Comparison of ENCODE assay signal across 18 cellular contexts in genomic region chr1:35184495-35185199, GRCh38. TPM values are rescaled to one million over a fixed set of nuclear protein-coding genes. Genes with fewer than 3 reads are reported as not detected.
DNase-seq lines count a peak whose midpoint lies in the region; ATAC-seq and TF ChIP-seq lines count a peak whose summit lies in the region.
"Had no signal": no experiment of that assay in that cellular context is flagged by ENCODE, and none has a peak within 500 bp of the region (broad histone marks: within the 10 kb centered on the region; RNA-seq: fewer than 3 reads in every experiment).

No MANE protein-coding gene starts in this region.

- H3K36me3 Mint-ChIP-seq in activated naive CD4-positive, alpha-beta T cell treated with anti-CD3 and anti-CD28 coated beads, Interleukin-2, amount 10 ng/mL, durations not matched to agents 7 days and 5 days, result peaks cover 92% of the 10 kb centered on the region
- peaks cover 99% of the 10 kb centered on the region for H3K36me3 Mint-ChIP-seq in activated CD4-positive, alpha-beta memory T cell treated with anti-CD3 and anti-CD28 coated beads, Interleukin-2, amount 10 ng/mL, durations not matched to agents 7 days and 5 days (ENCODE audit: low read depth)
- H3K36me3 Mint-ChIP-seq in endothelial cell (ENCODE audit: low read depth, unreplicated experiment), result peaks cover 62% of the 10 kb centered on the region

- H3K4me1 Mint-ChIP-seq in activated naive CD4-positive, alpha-beta T cell treated with anti-CD3 and anti-CD28 coated beads, Interleukin-2, amount 10 ng/mL, durations not matched to agents 7 days and 5 days, result peaks cover 93% of the 10 kb centered on the region
- H3K4me1 Mint-ChIP-seq in activated CD4-positive, alpha-beta memory T cell treated with anti-CD3 and anti-CD28 coated beads, Interleukin-2, amount 10 ng/mL, durations not matched to agents 7 days and 5 days, result peaks cover 95% of the 10 kb centered on the region
- H3K4me1 Mint-ChIP-seq in endothelial cell (ENCODE audit: unreplicated experiment), result peaks cover 39% of the 10 kb centered on the region
- peaks cover 98% of the 10 kb centered on the region for H3K4me1 Mint-ChIP-seq in stimulated activated naive CD8-positive, alpha-beta T cell treated with anti-CD3 and anti-CD28 coated beads, Interleukin-15, amount 100 ng/mL, for 72 hours

- ATAC-seq in stimulated activated naive CD8-positive, alpha-beta T cell treated with anti-CD3 and anti-CD28 coated beads, Interleukin-15, amount 100 ng/mL, for 72 hours, result no peak
- no peak for ATAC-seq in HG03460 (IDR thresholded peaks at IDR 0.05; ENCODE audit: unreplicated experiment)
- ATAC-seq in GM21737 (IDR thresholded peaks at IDR 0.05; ENCODE audit: unreplicated experiment), result no peak
- ATAC-seq: body of pancreas, esophagus mucosa, HCT116, Right ventricle myocardium inferior had no signal

- H3K9me3 Mint-ChIP-seq in activated naive CD4-positive, alpha-beta T cell treated with anti-CD3 and anti-CD28 coated beads, Interleukin-2, amount 10 ng/mL, durations not matched to agents 7 days and 5 days, result no peaks in the 10 kb centered on the region
- no peaks in the 10 kb centered on the region for H3K9me3 Mint-ChIP-seq in activated CD4-positive, alpha-beta memory T cell treated with anti-CD3 and anti-CD28 coated beads, Interleukin-2, amount 10 ng/mL, durations not matched to agents 7 days and 5 days
- H3K9me3 Mint-ChIP-seq in endothelial cell (ENCODE audit: unreplicated experiment), result no peaks in the 10 kb centered on the region
- no peaks in the 10 kb centered on the region for H3K9me3 Mint-ChIP-seq in stimulated activated naive CD8-positive, alpha-beta T cell treated with anti-CD3 and anti-CD28 coated beads, Interleukin-15, amount 100 ng/mL, for 72 hours
- H3K9me3 Mint-ChIP-seq: dendritic cell treated with granulocyte-macrophage colony-stimulating factor and Interleukin-4, amounts not matched to agents 40 ng/mL and 50 ng/mL, for 4 days had no signal

- no peak for TF ChIP-seq CTCF in endothelial cell (IDR thresholded peaks at IDR 0.05; ENCODE audit: unreplicated experiment)

- peak overlapping the region; percentile 61 for H3K27ac Mint-ChIP-seq in activated naive CD4-positive, alpha-beta T cell treated with anti-CD3 and anti-CD28 coated beads, Interleukin-2, amount 10 ng/mL, durations not matched to agents 7 days and 5 days
- H3K27ac Mint-ChIP-seq in activated CD4-positive, alpha-beta memory T cell treated with anti-CD3 and anti-CD28 coated beads, Interleukin-2, amount 10 ng/mL, durations not matched to agents 7 days and 5 days, result peak overlapping the region; percentile 29
- H3K27ac Mint-ChIP-seq in endothelial cell (ENCODE audit: unreplicated experiment), result peak overlapping the region; percentile 19
- H3K27ac Mint-ChIP-seq in stimulated activated naive CD8-positive, alpha-beta T cell treated with anti-CD3 and anti-CD28 coated beads, Interleukin-15, amount 100 ng/mL, for 72 hours, result peak overlapping the region; percentile 82 to 95
- H3K27ac Mint-ChIP-seq: dendritic cell treated with granulocyte-macrophage colony-stimulating factor and Interleukin-4, amounts not matched to agents 40 ng/mL and 50 ng/mL, for 4 days had no signal

- CTCF ChIA-PET in activated naive CD4-positive, alpha-beta T cell treated with anti-CD3 and anti-CD28 coated beads, Interleukin-2, amount 10 ng/mL, durations not matched to agents 7 days and 5 days (lab: Charles Lee), result no interaction called here
- CTCF ChIA-PET in activated CD4-positive, alpha-beta memory T cell treated with anti-CD3 and anti-CD28 coated beads, Interleukin-2, amount 10 ng/mL, durations not matched to agents 7 days and 5 days (lab: Charles Lee), result no interaction called here

- no peaks in the 10 kb centered on the region for H3K27me3 Mint-ChIP-seq in activated naive CD4-positive, alpha-beta T cell treated with anti-CD3 and anti-CD28 coated beads, Interleukin-2, amount 10 ng/mL, durations not matched to agents 7 days and 5 days
- H3K27me3 Mint-ChIP-seq in activated CD4-positive, alpha-beta memory T cell treated with anti-CD3 and anti-CD28 coated beads, Interleukin-2, amount 10 ng/mL, durations not matched to agents 7 days and 5 days, result no peaks in the 10 kb centered on the region
- peaks cover 9% of the 10 kb centered on the region for H3K27me3 Mint-ChIP-seq in endothelial cell (ENCODE audit: unreplicated experiment)
- no peaks in the 10 kb centered on the region for H3K27me3 Mint-ChIP-seq in stimulated activated naive CD8-positive, alpha-beta T cell treated with anti-CD3 and anti-CD28 coated beads, Interleukin-15, amount 100 ng/mL, for 72 hours
- H3K27me3 Mint-ChIP-seq: dendritic cell treated with granulocyte-macrophage colony-stimulating factor and Interleukin-4, amounts not matched to agents 40 ng/mL and 50 ng/mL, for 4 days had no signal

- DNase-seq in activated naive CD4-positive, alpha-beta T cell treated with anti-CD3 and anti-CD28 coated beads, Interleukin-2, amount 10 ng/mL, durations not matched to agents 7 days and 5 days, result no peak
- no peak for DNase-seq in activated naive CD4-positive, alpha-beta T cell treated with Interleukin-2 at 50 U/mL for 16 hours
- DNase-seq in activated CD4-positive, alpha-beta memory T cell treated with anti-CD3 and anti-CD28 coated beads, Interleukin-2, amount 10 ng/mL, durations not matched to agents 7 days and 5 days, result no peak
- no peak for DNase-seq in endothelial cell (ENCODE audit: low spot score)
- DNase-seq in stimulated activated naive CD8-positive, alpha-beta T cell treated with anti-CD3 and anti-CD28 coated beads, Interleukin-15, amount 100 ng/mL, for 72 hours, result no peak
- no peak for DNase-seq in COLO829 (ENCODE audit: low spot score)
- DNase-seq: activated CD4-positive, CD25-positive, alpha-beta regulatory T cell treated with anti-CD3 and anti-CD28 coated beads, Interleukin-2, amount 50 U/mL, for 72 hours; body of pancreas; GF-D8; lower lobe of right lung; NCI-H1694 treated with DMSO at 0.1 percent for 48 hours; NCI-H510A had no signal

- no peak overlapping the region for H3K4me3 Mint-ChIP-seq in activated naive CD4-positive, alpha-beta T cell treated with anti-CD3 and anti-CD28 coated beads, Interleukin-2, amount 10 ng/mL, durations not matched to agents 7 days and 5 days
- H3K4me3 Mint-ChIP-seq in activated CD4-positive, alpha-beta memory T cell treated with anti-CD3 and anti-CD28 coated beads, Interleukin-2, amount 10 ng/mL, durations not matched to agents 7 days and 5 days, result no peak overlapping the region
- peak overlapping the region; percentile 71 for H3K4me3 Mint-ChIP-seq in endothelial cell (ENCODE audit: unreplicated experiment)
- H3K4me3 Mint-ChIP-seq in stimulated activated naive CD8-positive, alpha-beta T cell treated with anti-CD3 and anti-CD28 coated beads, Interleukin-15, amount 100 ng/mL, for 72 hours, result peak overlapping the region; percentile 59 to 69
- H3K4me3 Mint-ChIP-seq: dendritic cell treated with granulocyte-macrophage colony-stimulating factor and Interleukin-4, amounts not matched to agents 40 ng/mL and 50 ng/mL, for 4 days had no signal

- POLR2A ChIA-PET in activated CD4-positive, alpha-beta memory T cell treated with anti-CD3 and anti-CD28 coated beads, Interleukin-2, amount 10 ng/mL, durations not matched to agents 7 days and 5 days (lab: Charles Lee), result interaction anchor here (1.8 to 2.3 kb wide), 2 partner anchors 8 to 105 kb away, joined by 5 to 7 read pairs; partner anchors contain the start of genes SFPQ and ZMYM1

RNA-seq across cellular contexts. Expression of gene SFPQ, which starts 8.3 kb away (rescaled TPM):
- total RNA-seq in activated CD4-positive, alpha-beta memory T cell treated with anti-CD3 and anti-CD28 coated beads, Interleukin-2, amount 10 ng/mL, durations not matched to agents 7 days and 5 days, result 100 to 1,000 TPM; 319 to 328 TPM
- 370 TPM for total RNA-seq in endothelial cell (ENCODE audit: unreplicated experiment)

Comparison
In these comparisons a context has a peak if more than half of its experiments do, and no peak if none do; other contexts are left out.
1. H3K27ac Mint-ChIP-seq: peak in every context shown above with its lines; median percentile 88 in stimulated activated naive CD8-positive, alpha-beta T cell treated with anti-CD3 and anti-CD28 coated beads, Interleukin-15, amount 100 ng/mL, for 72 hours; 61 in activated naive CD4-positive, alpha-beta T cell treated with anti-CD3 and anti-CD28 coated beads, Interleukin-2, amount 10 ng/mL, durations not matched to agents 7 days and 5 days; 29 in activated CD4-positive, alpha-beta memory T cell treated with anti-CD3 and anti-CD28 coated beads, Interleukin-2, amount 10 ng/mL, durations not matched to agents 7 days and 5 days; 19 in endothelial cell.
2. H3K4me3 Mint-ChIP-seq: peak in endothelial cell (single experiment) and stimulated activated naive CD8-positive, alpha-beta T cell treated with anti-CD3 and anti-CD28 coated beads, Interleukin-15, amount 100 ng/mL, for 72 hours (2 of 2); none in activated naive CD4-positive, alpha-beta T cell treated with anti-CD3 and anti-CD28 coated beads, Interleukin-2, amount 10 ng/mL, durations not matched to agents 7 days and 5 days (single experiment) and activated CD4-positive, alpha-beta memory T cell treated with anti-CD3 and anti-CD28 coated beads, Interleukin-2, amount 10 ng/mL, durations not matched to agents 7 days and 5 days (single experiment).